ENCODE assay signal across 1 cellular context in the genomic region with DNA sequence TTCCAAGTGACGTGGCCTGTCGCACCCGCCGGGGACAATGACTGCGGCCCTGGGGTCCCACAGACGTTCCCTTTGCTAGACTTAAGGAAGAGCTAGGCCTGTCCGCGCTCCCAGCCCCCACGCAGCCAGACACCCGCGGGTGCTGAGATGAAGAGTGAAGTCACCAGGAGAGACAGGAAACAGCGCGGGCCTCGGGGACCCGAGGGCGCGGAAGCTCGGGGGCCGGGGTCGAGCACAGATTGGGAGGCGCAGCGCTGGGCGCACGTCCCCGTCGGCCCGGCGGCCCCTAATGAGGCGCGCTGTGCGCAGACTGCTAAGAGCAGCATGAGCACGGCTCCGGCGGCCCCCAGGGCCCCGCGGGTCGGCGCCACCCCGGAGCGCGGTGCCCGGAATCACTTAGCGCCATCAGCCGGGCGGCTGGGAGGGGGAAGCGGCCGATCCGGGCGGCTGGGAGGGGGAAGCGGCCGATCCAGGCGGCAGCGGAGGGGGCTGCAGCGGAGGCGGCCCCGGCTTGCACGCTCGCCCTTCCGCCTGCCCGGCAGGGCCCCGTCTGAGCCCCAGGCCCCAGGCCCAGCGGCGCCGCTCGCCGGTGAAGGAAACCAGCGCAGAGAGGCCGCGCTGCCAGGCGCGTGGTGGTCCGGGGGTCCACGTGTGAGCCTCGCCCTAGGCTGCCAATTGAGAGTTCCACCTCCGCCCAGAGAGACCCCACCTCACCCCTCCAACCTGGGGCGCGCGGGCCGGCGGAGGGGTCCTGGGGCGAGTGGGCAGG.
TF ChIP-seq lines count a peak whose summit lies in the region.

No MANE protein-coding gene starts in this region.

TF ChIP-seq in HepG2, 621 proteins besides CTCF, POLR2A, EP300 and RAD21:
- no peak for TF ChIP-seq ZFP41 (CRISPR knock-in tag; IDR thresholded peaks at IDR 0.05; ENCODE audit: borderline replicate concordance)
- no peak for TF ChIP-seq NONO (IDR thresholded peaks at IDR 0.05)
- no peak for TF ChIP-seq NONO (CRISPR knock-in tag; conservative IDR thresholded peaks at IDR 0.05)
